In the genomic region with DNA sequence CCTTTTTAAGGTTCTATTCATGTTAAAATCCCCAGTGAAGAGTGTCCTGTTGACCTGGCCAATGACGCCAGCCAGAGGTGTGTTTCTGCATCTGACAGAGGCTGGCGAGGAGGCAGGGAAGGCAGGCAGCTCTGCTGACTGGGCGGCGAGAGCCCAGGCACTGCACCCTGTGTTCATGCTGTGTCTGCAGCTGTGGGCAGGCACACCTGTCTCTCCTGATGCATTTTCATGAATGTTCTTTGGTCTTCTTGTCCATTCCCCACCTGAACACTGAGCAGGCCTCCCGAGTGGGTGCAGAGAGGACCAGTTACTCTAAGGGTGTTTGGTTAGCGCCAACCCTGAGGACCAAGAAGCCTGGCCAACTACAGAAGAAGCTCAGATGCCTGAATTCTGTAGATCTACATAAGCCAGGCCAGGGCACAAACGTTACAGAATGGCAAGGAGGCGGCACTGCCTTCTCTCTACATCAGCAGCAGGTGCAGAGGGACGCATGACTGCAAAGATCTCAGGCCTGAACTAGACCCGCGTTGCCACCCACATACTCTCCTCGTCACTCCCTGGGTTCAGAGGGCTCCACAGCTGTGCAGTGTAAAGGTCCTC, we compare ENCODE assay signal across 23 cellular contexts.
A peak's percentile ranks its signal among the peaks of the same experiment; 100 is the strongest.
DNase-seq lines count a peak whose midpoint lies in the region; ATAC-seq and TF ChIP-seq lines count a peak whose summit lies in the region.
"Had no signal": no experiment of that assay in that cellular context is flagged by ENCODE, and none has a peak within 500 bp of the region (broad histone marks: within the 10 kb centered on the region; RNA-seq: fewer than 3 reads in every experiment).

No MANE protein-coding gene starts in this region.

- no peaks in the 10 kb centered on the region for H3K4me1 Mint-ChIP-seq in memory B cell
- no peaks in the 10 kb centered on the region for H3K4me1 Mint-ChIP-seq in activated T-helper 1 cell treated with anti-CD3 and anti-CD28 coated beads, Interleukin-12 subunit alpha, Interleukin-12 subunit beta, Interleukin-2, Interleukin-4 antibody, amounts not matched to agents 30 ng/mL and 10 ng/mL and 1 ng/mL, durations not matched to agents 14 hours and 24 hours and 36 hours (ENCODE audit: low read depth)
- H3K4me1 Mint-ChIP-seq: CD4-positive, alpha-beta memory T cell had no signal

- H3K27ac ChIP-seq in brain microvascular endothelial cell, result no peak overlapping the region
- H3K27ac ChIP-seq: KMS-11, SJCRH30 had no signal

- no peak overlapping the region for H3K4me3 ChIP-seq in Jurkat, Clone E6-1 (ENCODE audit: low read length)
- H3K4me3 ChIP-seq in brain microvascular endothelial cell (ENCODE audit: low read depth, low read length), result no peak overlapping the region
- H3K4me3 ChIP-seq: SJCRH30 had no signal

- H3K36me3 Mint-ChIP-seq in memory B cell, result no peaks in the 10 kb centered on the region
- H3K36me3 Mint-ChIP-seq in activated T-helper 1 cell treated with anti-CD3 and anti-CD28 coated beads, Interleukin-12 subunit alpha, Interleukin-12 subunit beta, Interleukin-2, Interleukin-4 antibody, amounts not matched to agents 30 ng/mL and 10 ng/mL and 1 ng/mL, durations not matched to agents 14 hours and 24 hours and 36 hours (ENCODE audit: low read depth), result no peaks in the 10 kb centered on the region
- H3K36me3 Mint-ChIP-seq: CD4-positive, alpha-beta memory T cell had no signal

- no peaks in the 10 kb centered on the region for H3K27me3 Mint-ChIP-seq in memory B cell
- no peaks in the 10 kb centered on the region for H3K27me3 Mint-ChIP-seq in activated T-helper 1 cell treated with anti-CD3 and anti-CD28 coated beads, Interleukin-12 subunit alpha, Interleukin-12 subunit beta, Interleukin-2, Interleukin-4 antibody, amounts not matched to agents 30 ng/mL and 10 ng/mL and 1 ng/mL, durations not matched to agents 14 hours and 24 hours and 36 hours (ENCODE audit: insufficient read depth)
- H3K27me3 Mint-ChIP-seq: CD4-positive, alpha-beta memory T cell had no signal

- peaks cover 10% of the 10 kb centered on the region for H3K9me3 Mint-ChIP-seq in memory B cell
- peaks cover 16% of the 10 kb centered on the region for H3K9me3 Mint-ChIP-seq in activated T-helper 1 cell treated with anti-CD3 and anti-CD28 coated beads, Interleukin-12 subunit alpha, Interleukin-12 subunit beta, Interleukin-2, Interleukin-4 antibody, amounts not matched to agents 30 ng/mL and 10 ng/mL and 1 ng/mL, durations not matched to agents 14 hours and 24 hours and 36 hours

- TF ChIP-seq CTCF in brain microvascular endothelial cell (IDR thresholded peaks at IDR 0.05; ENCODE audit: low read depth, low read length, missing control alignments), result no peak

- DNase-seq in NCI-H345 (lab: John Stamatoyannopoulos, UW) (peak; percentile 2), NCI-H345 treated with DMSO at 0.1 percent for 48 hours (lab: John Stamatoyannopoulos, UW; ENCODE audit: unreplicated experiment) (no peak), memory B cell (ENCODE audit: low spot score in 2 of 2) (no peak), cerebellar cortex (ENCODE audit: low spot score) (no peak), brain microvascular endothelial cell (no peak)
- DNase-seq in Jurkat, Clone E6-1 (ENCODE audit: low read depth, low spot score), result peak; percentile 30
- DNase-seq in activated T-helper 1 cell treated with anti-CD3 and anti-CD28 coated beads, Interleukin-12 subunit alpha, Interleukin-12 subunit beta, Interleukin-2, Interleukin-4 antibody, amounts not matched to agents 30 ng/mL and 10 ng/mL and 1 ng/mL, durations not matched to agents 14 hours and 24 hours and 36 hours (ENCODE audit: low spot score), result no peak
- DNase-seq: C1 segment of cervical spinal cord; CD4-positive, alpha-beta memory T cell; COR-L47; HCEC 1CT; IMR-90; MM.1S; NCI-H1694 treated with DMSO at 0.1 percent for 48 hours; NCI-H2081; NCI-H2227 treated with DMSO at 0.1 percent for 48 hours; NCI-H524 treated with DMSO at 0.1 percent for 48 hours; NCI-H774; PC-3; SJCRH30 had no signal

- ATAC-seq in memory B cell (ENCODE audit: low read depth), result peak; percentile 69
- ATAC-seq: PC-3, Right ventricle myocardium inferior, SK-N-SH treated with all-trans-retinoic acid at 6 μM for 48 hours had no signal

- H3K4me3 Mint-ChIP-seq in memory B cell, result no peak overlapping the region
- no peak overlapping the region for H3K4me3 Mint-ChIP-seq in activated T-helper 1 cell treated with anti-CD3 and anti-CD28 coated beads, Interleukin-12 subunit alpha, Interleukin-12 subunit beta, Interleukin-2, Interleukin-4 antibody, amounts not matched to agents 30 ng/mL and 10 ng/mL and 1 ng/mL, durations not matched to agents 14 hours and 24 hours and 36 hours
- H3K4me3 Mint-ChIP-seq: CD4-positive, alpha-beta memory T cell had no signal

- no peaks in the 10 kb centered on the region for H3K27me3 ChIP-seq in brain microvascular endothelial cell (replicated peaks)

- no peak overlapping the region for H3K27ac Mint-ChIP-seq in memory B cell
- H3K27ac Mint-ChIP-seq in activated T-helper 1 cell treated with anti-CD3 and anti-CD28 coated beads, Interleukin-12 subunit alpha, Interleukin-12 subunit beta, Interleukin-2, Interleukin-4 antibody, amounts not matched to agents 30 ng/mL and 10 ng/mL and 1 ng/mL, durations not matched to agents 14 hours and 24 hours and 36 hours, result no peak overlapping the region
- H3K27ac Mint-ChIP-seq: CD4-positive, alpha-beta memory T cell had no signal

- intact Hi-C loops in activated T-helper 1 cell treated with anti-CD3 and anti-CD28 coated beads, Interleukin-12 subunit alpha, Interleukin-12 subunit beta, Interleukin-2, Interleukin-4 antibody, amounts not matched to agents 30 ng/mL and 10 ng/mL and 1 ng/mL, durations not matched to agents 14 hours and 24 hours and 36 hours (cut with micrococcal nuclease), result no loop called here

- no peaks in the 10 kb centered on the region for H3K36me3 ChIP-seq in brain microvascular endothelial cell (replicated peaks)
- H3K36me3 ChIP-seq: SJCRH30 had no signal

- in situ Hi-C loops in brain microvascular endothelial cell (cut with HindIII; ENCODE audit: low pct_ligation_motif_present, low sequenced_read_pairs), result no loop called here

Comparison
In these comparisons a context has a peak if more than half of its experiments do, and no peak if none do; other contexts are left out.
1. DNase-seq: peak in NCI-H345 (single experiment) and Jurkat, Clone E6-1 (single experiment); none in NCI-H345 treated with DMSO at 0.1 percent for 48 hours (single experiment), memory B cell (0 of 2), activated T-helper 1 cell treated with anti-CD3 and anti-CD28 coated beads, Interleukin-12 subunit alpha, Interleukin-12 subunit beta, Interleukin-2, Interleukin-4 antibody, amounts not matched to agents 30 ng/mL and 10 ng/mL and 1 ng/mL, durations not matched to agents 14 hours and 24 hours and 36 hours (single experiment), cerebellar cortex (single experiment) and brain microvascular endothelial cell (single experiment).